Comparison of ENCODE assay signal across 20 cellular contexts in genomic region chr7:51129527-51130472, GRCh38.
A peak's percentile ranks its signal among the peaks of the same experiment; 100 is the strongest.
DNase-seq lines count a peak whose midpoint lies in the region; ATAC-seq, FAIRE-seq and TF ChIP-seq lines count a peak whose summit lies in the region.
"Had no signal": no experiment of that assay in that cellular context is flagged by ENCODE, and none has a peak within 500 bp of the region (broad histone marks: within the 10 kb centered on the region; RNA-seq: fewer than 3 reads in every experiment).

No MANE protein-coding gene starts in this region.

- H2BK20ac ChIP-seq in H1 (ENCODE audit: low read length), result no peak overlapping the region

- H3K23ac ChIP-seq in H1 (ENCODE audit: insufficient read length), result no peak overlapping the region

- no peaks in the 10 kb centered on the region for H4K20me1 ChIP-seq in H1 (replicated peaks in 1 of 2; ENCODE audit: control insufficient read depth in 1 of 2, insufficient read depth in 2 of 2, low read length in 2 of 2)

- no peak overlapping the region for H3K4me2 ChIP-seq in H1 (ENCODE audit: insufficient read depth in 1 of 2, low read depth in 2 of 2, low read length in 2 of 2)

- H3K36me3 ChIP-seq in right atrium auricular region (no peaks in the 10 kb centered on the region), H1 (ENCODE audit: control insufficient read depth in 2 of 4, insufficient read depth in 4 of 4, low read length in 3 of 4) (peaks cover 0 to 14% (median 4%) of the 10 kb centered on the region in 4 experiments; a peak in 4 of 8 replicates)
- H3K36me3 ChIP-seq: MG63 had no signal

- H3K4ac ChIP-seq in H1 (replicated peaks; ENCODE audit: insufficient read length, low read depth, low read length), result no peak overlapping the region

- no peak overlapping the region for H4K91ac ChIP-seq in H1 (replicated peaks; ENCODE audit: insufficient read length, low read length)

- H3K9me3 Mint-ChIP-seq in type B pancreatic cell, result peaks cover 6% of the 10 kb centered on the region
- H3K9me3 Mint-ChIP-seq: CD4-positive, CD25-positive, alpha-beta regulatory T cell had no signal

- no peak overlapping the region for H3K27ac Mint-ChIP-seq in type B pancreatic cell
- H3K27ac Mint-ChIP-seq: CD4-positive, CD25-positive, alpha-beta regulatory T cell; HFFc6 had no signal

- peak; percentile 47 for DNase-seq in right atrium auricular region (ENCODE audit: low spot score)
- no peak for DNase-seq in right cardiac atrium
- peak; percentile 82 for DNase-seq in NCI-H510A treated with DMSO at 0.1 percent for 48 hours (lab: John Stamatoyannopoulos, UW)
- DNase-seq in H1 (ENCODE audit: low read depth in 1 of 2, low spot score in 2 of 2), result peak in 1 of 2 experiments; percentile 35
- peak; percentile 24 for DNase-seq in type B pancreatic cell (ENCODE audit: extremely low spot score, unreplicated experiment)
- DNase-seq in Kasumi-1 (lab: John Stamatoyannopoulos, UW), result no peak
- DNase-seq in NCI-H226, result no peak
- no peak for DNase-seq in stimulated activated naive CD4-positive, alpha-beta T cell treated with Interleukin-2 at 50 U/mL for 16 hours (lab: John Stamatoyannopoulos, UW)
- DNase-seq: AML-193; CD4-positive, CD25-positive, alpha-beta regulatory T cell; DND-41; GDM1; HFFc6; KBM-7; MG63; NCI-H1105; NCI-H2081 treated with DMSO at 0.1 percent for 48 hours; NCI-H774 had no signal

- no peak overlapping the region for H2BK15ac ChIP-seq in H1 (ENCODE audit: low read length)

- peak overlapping the region; percentile 15 for H2BK5ac ChIP-seq in H1 (ENCODE audit: low read depth, low read length)

- FAIRE-seq in H1 (lab: Jason Lieb, UNC), result no peak
- FAIRE-seq: GM12892 had no signal

- H3K27me3 Mint-ChIP-seq in type B pancreatic cell, result no peaks in the 10 kb centered on the region
- H3K27me3 Mint-ChIP-seq: CD4-positive, CD25-positive, alpha-beta regulatory T cell had no signal

- no peaks in the 10 kb centered on the region; the same call in 1 of the 2 replicates for H3K79me1 ChIP-seq in H1 (ENCODE audit: low read depth, low read length)

- no peak overlapping the region for H2AK5ac ChIP-seq in H1 (ENCODE audit: low read depth, low read length)

- WGBS in right cardiac atrium, result 82% methylated on average over 8 of the region's 8 CpGs
- 87% methylated on average over 8 of the region's 8 CpGs; no CpG with 5 or more reads in 1 of the 2 experiments for WGBS in H1 (ENCODE audit: extremely low coverage in 1 of 2, insufficient coverage in 1 of 2, insufficient read length in 1 of 2, insufficient replicate concordance in 2 of 2, low coverage in 1 of 2, low lambda C conversion rate in 2 of 2, missing lambda C conversion rate in 1 of 2), 2 experiments

- no peak overlapping the region for H2BK120ac ChIP-seq in H1 (replicated peaks; ENCODE audit: low read depth, low read length)

- no peak for TF ChIP-seq EP300 in H1 (IDR thresholded peaks at IDR 0.05; ENCODE audit: borderline replicate concordance in 1 of 2, low read depth in 2 of 2, low read length in 2 of 2)

- H2AFZ ChIP-seq in H1 (ENCODE audit: low read length), result no peak overlapping the region

- no peaks in the 10 kb centered on the region for H3K4me1 Mint-ChIP-seq in type B pancreatic cell (ENCODE audit: unreplicated experiment)
- H3K4me1 Mint-ChIP-seq: CD4-positive, CD25-positive, alpha-beta regulatory T cell had no signal

- H3K4me3 ChIP-seq in right atrium auricular region, result no peak overlapping the region
- no peak overlapping the region for H3K4me3 ChIP-seq in right cardiac atrium (ENCODE audit: low read length)
- H3K4me3 ChIP-seq in H1 (ENCODE audit: extremely low read depth in 1 of 4, insufficient read depth in 2 of 4, low read depth in 3 of 4, low read length in 4 of 4), result no peak overlapping the region
- H3K4me3 ChIP-seq: MG63 had no signal

- H3K27me3 ChIP-seq in right atrium auricular region (no peaks in the 10 kb centered on the region), right cardiac atrium (ENCODE audit: control insufficient read depth, insufficient read depth) (no peaks in the 10 kb centered on the region), H1 (replicated peaks in 1 of 4; ENCODE audit: control insufficient read depth in 3 of 4, extremely low read depth in 1 of 4, insufficient read depth in 3 of 4, low read length in 3 of 4) (no peaks in the 10 kb centered on the region)
- H3K27me3 ChIP-seq: MG63 had no signal

- ATAC-seq in right cardiac atrium, result no peak

- H3K9ac ChIP-seq in H1 (replicated peaks in 1 of 4; ENCODE audit: extremely low read depth in 1 of 4, low read depth in 3 of 4, low read length in 3 of 4), result no peak overlapping the region

- CTCF ChIA-PET in H1 (lab: Charles Lee; ENCODE audit: partially characterized antibody), result interaction anchor here (0.5 to 2.6 kb wide), 4 partner anchors 11 to 713 kb away, joined by 3 to 19 read pairs (median 4); no protein-coding TSS in a partner anchor

- TF ChIP-seq CTCF in right atrium auricular region (IDR thresholded peaks at IDR 0.05), result no peak
- no peak for TF ChIP-seq CTCF in H1 (IDR thresholded peaks at IDR 0.05; ENCODE audit: control extremely low read depth in 1 of 3, insufficient read depth in 1 of 3, low read depth in 1 of 3, low read length in 3 of 3)
- no peak for TF ChIP-seq CTCF in type B pancreatic cell (conservative IDR thresholded peaks at IDR 0.05)

- H3K56ac ChIP-seq in H1 (replicated peaks; ENCODE audit: insufficient read length, low read depth, low read length), result no peak overlapping the region

- peaks cover 9% of the 10 kb centered on the region for H3K36me3 Mint-ChIP-seq in type B pancreatic cell
- H3K36me3 Mint-ChIP-seq: CD4-positive, CD25-positive, alpha-beta regulatory T cell had no signal

- no peak overlapping the region for H3K4me3 Mint-ChIP-seq in type B pancreatic cell
- H3K4me3 Mint-ChIP-seq: CD4-positive, CD25-positive, alpha-beta regulatory T cell; HFFc6 had no signal

- peaks cover 2% of the 10 kb centered on the region; the same call in 1 of the 2 replicates for H3K23me2 ChIP-seq in H1 (ENCODE audit: low read depth, low read length)

- H3K4me1 ChIP-seq in right atrium auricular region, result peaks cover 0 to 11% of the 10 kb centered on the region in 2 donors
- peaks cover 4% of the 10 kb centered on the region for H3K4me1 ChIP-seq in right cardiac atrium (ENCODE audit: control insufficient read depth, insufficient read depth, low read length)
- no peaks in the 10 kb centered on the region for H3K4me1 ChIP-seq in H1 (replicated peaks in 1 of 4; ENCODE audit: control insufficient read depth in 3 of 4, insufficient read depth in 4 of 4, low read length in 3 of 4)

- H4K8ac ChIP-seq in H1 (ENCODE audit: extremely low read depth, insufficient read depth, low read length), result no peak overlapping the region

- no peak overlapping the region for H3K18ac ChIP-seq in H1 (ENCODE audit: extremely low read depth, low read length)

- POLR2A ChIA-PET in H1 (lab: Charles Lee; ENCODE audit: partially characterized antibody), result no interaction called here

- no peak overlapping the region for H4K5ac ChIP-seq in H1 (ENCODE audit: insufficient read length, low read depth, low read length)

- H2BK12ac ChIP-seq in H1 (ENCODE audit: low read depth, low read length), result no peak overlapping the region

- TF ChIP-seq RAD21 in H1 (IDR thresholded peaks at IDR 0.05 in 1 of 2, conservative IDR thresholded peaks at IDR 0.05 in 1 of 2; ENCODE audit: low read depth in 2 of 2, low read length in 2 of 2), result no peak

- H3K14ac ChIP-seq in H1 (ENCODE audit: insufficient read length), result no peak overlapping the region

- H3K27ac ChIP-seq in right atrium auricular region (no peak overlapping the region), right cardiac atrium (ENCODE audit: low read length) (no peak overlapping the region), H1 (ENCODE audit: low read depth, low read length) (no peak overlapping the region)
- H3K27ac ChIP-seq: HL-60 had no signal

- no peak for TF ChIP-seq POLR2A in H1 (IDR thresholded peaks at IDR 0.05; ENCODE audit: control extremely low read depth in 1 of 2, low read depth in 2 of 2, low read length in 2 of 2)

- intact Hi-C loops in right cardiac atrium (cut with DNase I), result loop anchor here in 1 of 4 donors (5.0 to 10.0 kb wide), 2 partner anchors 47 to 335 kb away; no protein-coding TSS in a partner anchor

- H3K79me2 ChIP-seq in H1 (ENCODE audit: control insufficient read depth in 1 of 2, insufficient read depth in 2 of 2, low read length in 2 of 2), result no peaks in the 10 kb centered on the region

- H3K9me3 ChIP-seq in right atrium auricular region (no peaks in the 10 kb centered on the region), right cardiac atrium (ENCODE audit: control insufficient read depth, low read length) (no peaks in the 10 kb centered on the region), H1 (ENCODE audit: insufficient read depth in 2 of 2, low read depth in 1 of 2, low read length in 1 of 2) (peaks cover 0 to 3% of the 10 kb centered on the region in 2 experiments; a peak in 2 of 4 replicates)
- H3K9me3 ChIP-seq: MG63 had no signal

TF ChIP-seq in H1, 55 proteins besides CTCF, POLR2A, EP300 and RAD21:
- no peak for TF ChIP-seq SIN3A (conservative IDR thresholded peaks at IDR 0.05 in 1 of 2, IDR thresholded peaks at IDR 0.05 in 1 of 2; ENCODE audit: low read depth in 1 of 2, low read length in 2 of 2)
- TF ChIP-seq EGR1 (IDR thresholded peaks at IDR 0.05; ENCODE audit: borderline replicate concordance, low read depth, low read length), result no peak
- no peak for TF ChIP-seq CHD2 (IDR thresholded peaks at IDR 0.05; ENCODE audit: low read length)
- no peak for TF ChIP-seq SP4 (IDR thresholded peaks at IDR 0.05; ENCODE audit: low read length)
- no peak for TF ChIP-seq RXRA (IDR thresholded peaks at IDR 0.05; ENCODE audit: insufficient read depth, low read depth, low read length)
- no peak for TF ChIP-seq MAFK (IDR thresholded peaks at IDR 0.05; ENCODE audit: low read depth, low read length)
- no peak for TF ChIP-seq KDM5A (IDR thresholded peaks at IDR 0.05; ENCODE audit: low read length)

Comparison
In these comparisons a context has a peak if more than half of its experiments do, and no peak if none do; other contexts are left out.
1. DNase-seq: peak in right atrium auricular region (single experiment), NCI-H510A treated with DMSO at 0.1 percent for 48 hours (single experiment) and type B pancreatic cell (single experiment); none in right cardiac atrium (0 of 3), Kasumi-1 (0 of 2), NCI-H226 (single experiment) and stimulated activated naive CD4-positive, alpha-beta T cell treated with Interleukin-2 at 50 U/mL for 16 hours (single experiment).